22 cellular contexts compared by ENCODE assay signal in the genomic region with DNA sequence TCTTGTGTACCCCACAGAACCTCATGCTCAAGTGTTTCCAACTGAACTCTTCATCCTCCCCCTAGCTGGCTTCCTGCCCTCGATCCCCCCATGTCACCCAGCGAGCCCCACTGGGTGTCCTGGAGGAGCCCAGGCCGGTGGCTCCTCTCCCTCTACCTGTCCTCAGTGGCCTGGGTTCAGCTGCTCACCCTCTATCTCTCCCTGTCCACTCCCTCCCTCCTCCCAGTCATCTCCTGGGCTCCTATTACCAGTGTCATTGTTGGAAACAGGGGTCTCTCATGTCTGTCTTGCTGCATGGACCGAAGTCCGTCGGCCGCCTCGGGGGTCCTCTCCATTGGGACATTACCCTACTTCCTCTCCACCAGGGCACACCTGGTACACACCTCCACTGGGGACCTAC. TPM values are rescaled to one million over a fixed set of nuclear protein-coding genes. Genes with fewer than 3 reads are reported as not detected.
"Had no signal": no experiment of that assay in that cellular context is flagged by ENCODE, and none has a peak within 500 bp of the region (broad histone marks: within the 10 kb centered on the region; RNA-seq: fewer than 3 reads in every experiment).

No MANE protein-coding gene starts in this region.

- H3K27me3 ChIP-seq: right atrium auricular region, upper lobe of left lung, uterus had no signal

- H3K36me3 ChIP-seq: gastrocnemius medialis, prostate gland, right atrium auricular region, sigmoid colon, thoracic aorta, tibial nerve, upper lobe of left lung, uterus had no signal

- H3K27ac ChIP-seq: dorsolateral prefrontal cortex, epithelial cell of prostate, gastrocnemius medialis, prostate gland, right atrium auricular region, sigmoid colon, thoracic aorta, tibial nerve, upper lobe of left lung, uterus had no signal

- H3K4me1 ChIP-seq: gastrocnemius medialis, prostate gland, right atrium auricular region, sigmoid colon, tibial nerve, uterus had no signal

- H3K4me3 ChIP-seq: gastrocnemius medialis, lung, prostate gland, right atrium auricular region, sigmoid colon, thoracic aorta, tibial nerve, upper lobe of left lung, uterus had no signal

- FAIRE-seq: keratinocyte had no signal

- DNase-seq: cortex of kidney; effector CD4-positive, alpha-beta T cell; foreskin fibroblast; gastrocnemius medialis; head of caudate nucleus; natural killer cell; sigmoid colon; stimulated activated naive B cell treated with anti-CD40 and anti-IgM and Interleukin-4, amounts not matched to agents 10 μg/mL and 1 μg/mL and 100 μg/mL, for 72 hours; uterus had no signal

- ATAC-seq: esophagus mucosa; gastrocnemius medialis; left lobe of liver; natural killer cell; stimulated activated naive B cell treated with anti-CD40 and anti-IgM and Interleukin-4, amounts not matched to agents 10 μg/mL and 1 μg/mL and 100 μg/mL, for 72 hours had no signal

- H3K9me3 ChIP-seq: gastrocnemius medialis, prostate gland, right atrium auricular region, thoracic aorta, upper lobe of left lung, uterus had no signal

RNA-seq across cellular contexts. Expression of a gene that starts 12.9 kb away (rescaled TPM):
- total RNA-seq: esophagus mucosa, gastrocnemius medialis, mononuclear cell, natural killer cell, osteocyte, right atrium auricular region, sigmoid colon, thoracic aorta, upper lobe of left lung had no signal
- polyA plus RNA-seq: keratinocyte, sigmoid colon had no signal

RNA-seq across cellular contexts. Expression of a gene that starts 55.7 kb away (rescaled TPM):
- polyA plus RNA-seq: keratinocyte had no signal
